ENCODE assay signal across 11 cellular contexts in the genomic region with DNA sequence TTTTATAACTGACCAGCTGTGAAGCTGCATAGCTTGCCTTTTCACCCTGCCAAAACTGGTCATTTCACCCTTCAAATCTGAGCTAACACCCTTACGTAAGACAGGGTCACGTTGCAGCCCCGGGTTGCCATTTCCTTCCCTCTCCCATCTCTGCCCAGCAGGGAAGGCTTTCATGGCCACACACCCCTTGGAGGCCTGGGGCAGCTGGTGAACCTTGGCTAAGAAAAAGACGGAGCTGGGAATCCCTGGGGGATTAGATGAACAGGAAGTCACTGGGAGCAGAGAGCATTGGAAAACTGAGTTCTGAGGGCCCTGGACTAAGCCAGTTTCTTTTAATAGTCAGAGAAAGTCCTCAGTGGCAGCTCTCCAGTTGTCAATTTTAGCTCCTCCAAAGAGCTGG.
DNase-seq lines count a peak whose midpoint lies in the region; ATAC-seq, FAIRE-seq and TF ChIP-seq lines count a peak whose summit lies in the region.
"Had no signal": no experiment of that assay in that cellular context is flagged by ENCODE, and none has a peak within 500 bp of the region (broad histone marks: within the 10 kb centered on the region; RNA-seq: fewer than 3 reads in every experiment).

No MANE protein-coding gene starts in this region.

- TF ChIP-seq POLR2A in breast epithelium (IDR thresholded peaks at IDR 0.05), result no peak

- H4K20me1 ChIP-seq in mammary epithelial cell (ENCODE audit: insufficient read depth, low read length), result no peaks in the 10 kb centered on the region
- no peaks in the 10 kb centered on the region for H4K20me1 ChIP-seq in SK-N-SH (ENCODE audit: insufficient read depth)

- no peak overlapping the region for H3K4me2 ChIP-seq in mammary epithelial cell (ENCODE audit: insufficient read depth, low read depth, low read length)
- H3K4me2 ChIP-seq in SK-N-SH, result no peak overlapping the region
- H3K4me2 ChIP-seq: KMS-11 had no signal

- H3K36me3 Mint-ChIP-seq in activated CD4-positive, alpha-beta T cell treated with anti-CD3 and anti-CD28 coated beads for 36 hours (ENCODE audit: low read depth), result no peaks in the 10 kb centered on the region

- intact Hi-C loops in breast epithelium (cut with DNase I; ENCODE audit: low total_unique reads), result no loop called here
- intact Hi-C loops in mammary epithelial cell (cut with micrococcal nuclease), result no loop called here
- intact Hi-C loops in aorta (cut with DNase I), result loop anchor here in 1 of 2 donors (2.0 kb wide), 1 partner anchor 57 kb away; no protein-coding TSS in a partner anchor
- intact Hi-C loops in activated CD4-positive, alpha-beta T cell treated with anti-CD3 and anti-CD28 coated beads for 36 hours (cut with DNase I, micrococcal nuclease), result no loop called here

- TF ChIP-seq RAD21 in SK-N-SH (IDR thresholded peaks at IDR 0.05; ENCODE audit: low read length), result no peak

- TF ChIP-seq CTCF in breast epithelium (IDR thresholded peaks at IDR 0.05) (no peak), mammary epithelial cell (conservative IDR thresholded peaks at IDR 0.05 in 1 of 2, IDR thresholded peaks at IDR 0.05 in 1 of 2; ENCODE audit: extremely low read depth in 1 of 2, insufficient read depth in 1 of 2, low read depth in 1 of 2, low read length in 2 of 2) (no peak), SK-N-SH (IDR thresholded peaks at IDR 0.05) (no peak)

- no peaks in the 10 kb centered on the region for H3K9me3 Mint-ChIP-seq in activated CD4-positive, alpha-beta T cell treated with anti-CD3 and anti-CD28 coated beads for 36 hours (ENCODE audit: low read depth)
- H3K9me3 Mint-ChIP-seq: activated T-helper 17 cell treated with anti-CD3 and anti-CD28 coated beads, Interleukin-2, amount 50 U/mL, for 72 hours had no signal

- dilution Hi-C loops in mammary epithelial cell (cut with HindIII; ENCODE audit: low sequenced_read_pairs), result no loop called here

- H3K36me3 ChIP-seq in breast epithelium (no peaks in the 10 kb centered on the region), mammary epithelial cell (ENCODE audit: insufficient read depth, low read length) (no peaks in the 10 kb centered on the region), aorta (ENCODE audit: control insufficient read depth in 1 of 2, insufficient read depth in 2 of 2, low read length in 1 of 2) (no peaks in the 10 kb centered on the region), SK-N-SH (replicated peaks in 1 of 2; ENCODE audit: control insufficient read depth in 1 of 2, insufficient read depth in 2 of 2, low read length in 1 of 2) (no peaks in the 10 kb centered on the region)

- peaks cover 0 to 4% of the 10 kb centered on the region in 2 donors for H3K4me1 ChIP-seq in breast epithelium
- no peaks in the 10 kb centered on the region for H3K4me1 ChIP-seq in mammary epithelial cell (ENCODE audit: insufficient read depth, low read length)
- no peaks in the 10 kb centered on the region for H3K4me1 ChIP-seq in aorta (ENCODE audit: control insufficient read depth in 1 of 2, insufficient read depth in 2 of 2, low read length in 2 of 2)
- H3K4me1 ChIP-seq in SK-N-SH (ENCODE audit: control insufficient read depth in 1 of 2, insufficient read depth in 2 of 2, low read depth in 1 of 2, low read length in 1 of 2), result peaks cover 9 to 12% of the 10 kb centered on the region in 2 experiments; a peak in 3 of 4 replicates

- no peaks in the 10 kb centered on the region for H3K27me3 Mint-ChIP-seq in activated CD4-positive, alpha-beta T cell treated with anti-CD3 and anti-CD28 coated beads for 36 hours

- H3K9me3 ChIP-seq in breast epithelium (no peaks in the 10 kb centered on the region), mammary epithelial cell (replicated peaks; ENCODE audit: insufficient read depth, low read length) (no peaks in the 10 kb centered on the region), aorta (ENCODE audit: control insufficient read depth, low read length) (no peaks in the 10 kb centered on the region), SK-N-SH (no peaks in the 10 kb centered on the region)

- H2AFZ ChIP-seq in mammary epithelial cell (ENCODE audit: low read depth, low read length) (no peak overlapping the region), SK-N-SH (ENCODE audit: low read depth) (no peak overlapping the region)

- no TSS peak for BruUV-seq in mammary epithelial cell (replicated peaks; lab: Mats Ljungman, UMichigan)

- in situ Hi-C loops in mammary epithelial cell (cut with MboI; ENCODE audit: low sequenced_read_pairs in 2 of 2), result no loop called here

- no peak overlapping the region for H3K27ac Mint-ChIP-seq in activated CD4-positive, alpha-beta T cell treated with anti-CD3 and anti-CD28 coated beads for 36 hours
- H3K27ac Mint-ChIP-seq: activated T-helper 17 cell treated with anti-CD3 and anti-CD28 coated beads, Interleukin-2, amount 50 U/mL, for 72 hours had no signal

- no peak for FAIRE-seq in GM19239 (lab: Jason Lieb, UNC)
- FAIRE-seq: small intestine had no signal

- H3K4me1 Mint-ChIP-seq in activated CD4-positive, alpha-beta T cell treated with anti-CD3 and anti-CD28 coated beads for 36 hours, result no peaks in the 10 kb centered on the region
- H3K4me1 Mint-ChIP-seq: activated T-helper 17 cell treated with anti-CD3 and anti-CD28 coated beads, Interleukin-2, amount 50 U/mL, for 72 hours had no signal

- DNase-seq in breast epithelium (ENCODE audit: low spot score in 2 of 2) (no peak), mammary epithelial cell (no peak), foreskin melanocyte (peak; percentile 37), myocyte (ENCODE audit: low read depth) (peak; percentile 74), aorta (peak in 1 of 2 donors; percentile 80), SK-N-SH (no peak), GM19239 (ENCODE audit: insufficient read length, low spot score) (no peak)
- DNase-seq in activated CD4-positive, alpha-beta T cell treated with anti-CD3 and anti-CD28 coated beads for 36 hours, result no peak
- DNase-seq: small intestine had no signal

- peaks cover 6% of the 10 kb centered on the region for H3F3A ChIP-seq in SK-N-SH (replicated peaks; ENCODE audit: insufficient read depth)

- no peak overlapping the region for H3K9ac ChIP-seq in mammary epithelial cell (ENCODE audit: insufficient read depth, low read length)
- no peak overlapping the region for H3K9ac ChIP-seq in SK-N-SH
- H3K9ac ChIP-seq: KMS-11 had no signal

- no peak overlapping the region for H3K4me3 Mint-ChIP-seq in activated CD4-positive, alpha-beta T cell treated with anti-CD3 and anti-CD28 coated beads for 36 hours
- H3K4me3 Mint-ChIP-seq: activated T-helper 17 cell treated with anti-CD3 and anti-CD28 coated beads, Interleukin-2, amount 50 U/mL, for 72 hours had no signal

- WGBS in mammary epithelial cell (ENCODE audit: low coverage, missing lambda C conversion rate), result 57% methylated on average over 3 of the region's 4 CpGs
- WGBS in aorta, 2 donors, result 1 to 2% methylated on average over 4 of the region's 4 CpGs
- WGBS in SK-N-SH (ENCODE audit: low lambda C conversion rate), result 79% methylated on average over 4 of the region's 4 CpGs

- POLR2A ChIA-PET in SK-N-SH (lab: Yijun Ruan, JAX), result no interaction called here
- POLR2A ChIA-PET in activated CD4-positive, alpha-beta T cell treated with anti-CD3 and anti-CD28 coated beads for 36 hours (lab: Charles Lee), result no interaction called here

- TF ChIP-seq EP300 in SK-N-SH (IDR thresholded peaks at IDR 0.05; ENCODE audit: borderline replicate concordance in 1 of 2, low read depth in 1 of 2, low read length in 1 of 2), result no peak

- H3K79me2 ChIP-seq in mammary epithelial cell (ENCODE audit: insufficient read depth, low read length) (no peaks in the 10 kb centered on the region), SK-N-SH (ENCODE audit: insufficient read depth) (no peaks in the 10 kb centered on the region)

- CTCF ChIA-PET in mammary epithelial cell (lab: Charles Lee; ENCODE audit: low non-redundant PET) (no interaction called here), SK-N-SH (lab: Yijun Ruan, JAX) (interaction anchor here (1.0 to 2.0 kb wide), 3 partner anchors 33 to 105 kb away, joined by 3 to 4 read pairs (median 3); a partner anchor contains a TSS)
- CTCF ChIA-PET in activated CD4-positive, alpha-beta T cell treated with anti-CD3 and anti-CD28 coated beads for 36 hours (lab: Charles Lee), result interaction anchor here (0.6 to 0.7 kb wide), 2 partner anchors 42 to 913 kb away, joined by 3 to 5 read pairs; no protein-coding TSS in a partner anchor

- H3K4me3 ChIP-seq in breast epithelium (no peak overlapping the region), mammary epithelial cell (replicated peaks in 1 of 3; ENCODE audit: insufficient read depth in 1 of 3, low read depth in 2 of 3, low read length in 3 of 3) (no peak overlapping the region), aorta (ENCODE audit: low read length in 2 of 2) (no peak overlapping the region), SK-N-SH (ENCODE audit: low read depth in 2 of 2, low read length in 1 of 2) (no peak overlapping the region)

- H3K9me2 ChIP-seq in SK-N-SH, result no peaks in the 10 kb centered on the region

- peak overlapping the region; percentile 62 to 69 for H3K27ac ChIP-seq in breast epithelium
- no peak overlapping the region for H3K27ac ChIP-seq in mammary epithelial cell (ENCODE audit: insufficient read depth, low read depth, low read length)
- peak overlapping the region; percentile 16 to 91 for H3K27ac ChIP-seq in aorta (ENCODE audit: low read depth in 1 of 2, low read length in 2 of 2)
- H3K27ac ChIP-seq in SK-N-SH (ENCODE audit: low read depth in 2 of 2, low read length in 1 of 2), result no peak overlapping the region
- H3K27ac ChIP-seq: KMS-11 had no signal

- H3K27me3 ChIP-seq in breast epithelium (no peaks in the 10 kb centered on the region), mammary epithelial cell (ENCODE audit: insufficient read depth, low read length) (no peaks in the 10 kb centered on the region), aorta (ENCODE audit: control insufficient read depth in 1 of 2, insufficient read depth in 2 of 2, low read length in 1 of 2) (no peaks in the 10 kb centered on the region), SK-N-SH (ENCODE audit: insufficient read depth) (no peaks in the 10 kb centered on the region)

- peak; percentile 86 for ATAC-seq in aorta (ENCODE audit: low FRiP score)
- ATAC-seq in activated CD4-positive, alpha-beta T cell treated with anti-CD3 and anti-CD28 coated beads for 36 hours, result no peak
- ATAC-seq: activated T-helper 17 cell treated with anti-CD3 and anti-CD28 coated beads, Interleukin-2, amount 50 U/mL, for 72 hours had no signal

TF ChIP-seq in SK-N-SH, 30 proteins besides CTCF, POLR2A, EP300 and RAD21 (continues in another document):
- TF ChIP-seq RFX5 (IDR thresholded peaks at IDR 0.05; ENCODE audit: low read length) (no peak), EZH2phosphoT487 (IDR thresholded peaks at IDR 0.05; ENCODE audit: borderline replicate concordance, low read depth) (no peak), RCOR1 (IDR thresholded peaks at IDR 0.05; ENCODE audit: low read length) (no peak)
- TF ChIP-seq, protein P1, sequence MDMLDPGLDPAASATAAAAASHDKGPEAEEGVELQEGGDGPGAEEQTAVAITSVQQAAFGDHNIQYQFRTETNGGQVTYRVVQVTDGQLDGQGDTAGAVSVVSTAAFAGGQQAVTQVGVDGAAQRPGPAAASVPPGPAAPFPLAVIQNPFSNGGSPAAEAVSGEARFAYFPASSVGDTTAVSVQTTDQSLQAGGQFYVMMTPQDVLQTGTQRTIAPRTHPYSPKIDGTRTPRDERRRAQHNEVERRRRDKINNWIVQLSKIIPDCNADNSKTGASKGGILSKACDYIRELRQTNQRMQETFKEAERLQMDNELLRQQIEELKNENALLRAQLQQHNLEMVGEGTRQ (IDR thresholded peaks at IDR 0.05; ENCODE audit: borderline replicate concordance, low read depth, low read length), result no peak

Comparison
In these comparisons a context has a peak if more than half of its experiments do, and no peak if none do; other contexts are left out.
1. H3K27ac ChIP-seq: peak in breast epithelium (2 of 2) and aorta (2 of 2); none in mammary epithelial cell (single experiment) and SK-N-SH (0 of 2).
2. DNase-seq: peak in foreskin melanocyte (single experiment) and myocyte (single experiment); none in breast epithelium (0 of 2), mammary epithelial cell (single experiment), SK-N-SH (single experiment), GM19239 (single experiment) and activated CD4-positive, alpha-beta T cell treated with anti-CD3 and anti-CD28 coated beads for 36 hours (single experiment).